1 cellular context compared by ENCODE assay signal in genomic region chr1:234992065-234992464, GRCh38.
TF ChIP-seq lines count a peak whose summit lies in the region.

No MANE protein-coding gene starts in this region.

TF ChIP-seq in IMR-90, 13 proteins besides CTCF, POLR2A, EP300 and RAD21:
- TF ChIP-seq CHD1 (IDR thresholded peaks at IDR 0.05; ENCODE audit: low read depth, low read length) (no peak), NFE2L2 (IDR thresholded peaks at IDR 0.05; ENCODE audit: low read depth, low read length) (no peak), MXI1 (IDR thresholded peaks at IDR 0.05; ENCODE audit: borderline replicate concordance, low read depth, low read length) (no peak), FOS (IDR thresholded peaks at IDR 0.05; ENCODE audit: low read depth, low read length) (no peak), BHLHE40 (IDR thresholded peaks at IDR 0.05; ENCODE audit: low read depth, low read length) (no peak), ELK1 (IDR thresholded peaks at IDR 0.05; ENCODE audit: borderline replicate concordance, low read depth, low read length) (no peak), CEBPB (IDR thresholded peaks at IDR 0.05; ENCODE audit: low read depth, low read length) (no peak), SMC3 (IDR thresholded peaks at IDR 0.05; ENCODE audit: low read depth, low read length) (no peak), MAZ (IDR thresholded peaks at IDR 0.05; ENCODE audit: borderline replicate concordance, low read depth, low read length) (no peak), RCOR1 (IDR thresholded peaks at IDR 0.05; ENCODE audit: insufficient replicate concordance, low read length) (no peak), MAFK (IDR thresholded peaks at IDR 0.05; ENCODE audit: low read depth, low read length) (no peak), USF2 (IDR thresholded peaks at IDR 0.05; ENCODE audit: low read depth, low read length) (no peak), RFX5 (IDR thresholded peaks at IDR 0.05; ENCODE audit: low read depth, low read length) (no peak)
